Comparison of ENCODE assay signal across 19 cellular contexts in genomic region chr1:110047463-110047862, GRCh38. TPM values are rescaled to one million over a fixed set of nuclear protein-coding genes. Genes with fewer than 3 reads are reported as not detected.
DNase-seq lines count a peak whose midpoint lies in the region; ATAC-seq, FAIRE-seq and TF ChIP-seq lines count a peak whose summit lies in the region.
"Had no signal": no experiment of that assay in that cellular context is flagged by ENCODE, and none has a peak within 500 bp of the region (broad histone marks: within the 10 kb centered on the region; RNA-seq: fewer than 3 reads in every experiment).

No MANE protein-coding gene starts in this region.

- no peaks in the 10 kb centered on the region for H3K27me3 ChIP-seq in PC-9 (ENCODE audit: insufficient read depth, low read depth)
- no peaks in the 10 kb centered on the region for H3K27me3 ChIP-seq in K562 (ENCODE audit: control insufficient read depth in 2 of 2, insufficient read depth in 2 of 2, low read length in 2 of 2)
- H3K27me3 ChIP-seq in right lobe of liver, result no peaks in the 10 kb centered on the region
- H3K27me3 ChIP-seq in right atrium auricular region, result no peaks in the 10 kb centered on the region
- H3K27me3 ChIP-seq: BLaER1 had no signal

- TF ChIP-seq CTCF in PC-9 (conservative IDR thresholded peaks at IDR 0.05) (peak; percentile 38; the same call in 1 of the 2 replicates), K562 (IDR thresholded peaks at IDR 0.05 in 2 of 3, conservative IDR thresholded peaks at IDR 0.05 in 1 of 3; ENCODE audit: insufficient read depth in 2 of 3, low read depth in 1 of 3, low read length in 3 of 3) (peak; percentile 33 to 46 (median 35); a peak in 5 of 6 replicates), right lobe of liver (IDR thresholded peaks at IDR 0.05) (peak in 1 of 4 donors; percentile 17), right atrium auricular region (IDR thresholded peaks at IDR 0.05) (no peak)

- H3K27ac ChIP-seq in PC-9, result no peak overlapping the region
- H3K27ac ChIP-seq in K562 (ENCODE audit: extremely low read depth, low read depth, low read length), result no peak overlapping the region
- H3K27ac ChIP-seq in right lobe of liver, result no peak overlapping the region
- no peak overlapping the region for H3K27ac ChIP-seq in right atrium auricular region
- H3K27ac ChIP-seq: BLaER1, SK-N-MC had no signal

- no peak for TF ChIP-seq EP300 in K562 (IDR thresholded peaks at IDR 0.05; ENCODE audit: low read length)

- no TSS peak for BruUV-seq in PC-9 (replicated peaks; lab: Mats Ljungman, UMichigan)
- no TSS peak for BruUV-seq in K562 (replicated peaks; lab: Mats Ljungman, UMichigan)

- TF ChIP-seq RAD21 in K562 (CRISPR knock-in tag; conservative IDR thresholded peaks at IDR 0.05 in 1 of 2, IDR thresholded peaks at IDR 0.05 in 1 of 2), result peak in 1 of 2 experiments; percentile 22; a peak in 2 of 4 replicates

- no peak overlapping the region for H3K4me3 ChIP-seq in PC-9
- no peak overlapping the region for H3K4me3 ChIP-seq in K562
- no peak overlapping the region for H3K4me3 ChIP-seq in right lobe of liver
- no peak overlapping the region for H3K4me3 ChIP-seq in right atrium auricular region
- H3K4me3 ChIP-seq: BLaER1, SK-N-MC had no signal

- peaks cover 24% of the 10 kb centered on the region for H3F3A ChIP-seq in PC-9 (ENCODE audit: insufficient read depth, low read depth)

- DNase-seq in ELF-1 (ENCODE audit: low read depth, low spot score) (peak; percentile 17), PC-9 (no peak), K562 (ENCODE audit: extremely low read depth in 1 of 4, low spot score in 3 of 4) (no peak), right lobe of liver (no peak), right atrium auricular region (ENCODE audit: low spot score) (no peak), NCI-H82 treated with DMSO at 0.1 percent for 48 hours (lab: John Stamatoyannopoulos, UW; ENCODE audit: unreplicated experiment) (no peak), NCI-H774 (lab: John Stamatoyannopoulos, UW) (no peak)
- DNase-seq: H9, IMR-90, Kasumi-1, NCI-H1930, NCI-H2171, NCI-H446 had no signal

- H3K4me2 ChIP-seq in PC-9, result no peak overlapping the region
- no peak overlapping the region for H3K4me2 ChIP-seq in K562 (ENCODE audit: insufficient read depth, low read length)
- H3K4me2 ChIP-seq: BLaER1 had no signal

- in situ Hi-C loops in K562 (cut with MboI), result no loop called here

- no peaks in the 10 kb centered on the region for H3K9me3 ChIP-seq in PC-9 (ENCODE audit: insufficient read depth, low read depth)
- no peaks in the 10 kb centered on the region for H3K9me3 ChIP-seq in K562 (replicated peaks; ENCODE audit: control insufficient read depth, insufficient read depth, low read depth, low read length)
- H3K9me3 ChIP-seq in right lobe of liver, result no peaks in the 10 kb centered on the region
- H3K9me3 ChIP-seq in right atrium auricular region, result no peaks in the 10 kb centered on the region
- H3K9me3 ChIP-seq: BLaER1 had no signal

- H3K4me1 ChIP-seq in PC-9 (replicated peaks; ENCODE audit: insufficient read depth) (no peaks in the 10 kb centered on the region), K562 (replicated peaks in 1 of 2; ENCODE audit: control insufficient read depth in 2 of 2, insufficient read depth in 2 of 2, low read length in 2 of 2) (no peaks in the 10 kb centered on the region), right lobe of liver (peaks cover 0 to 18% (median 0%) of the 10 kb centered on the region in 4 donors), right atrium auricular region (peaks cover 0 to 18% of the 10 kb centered on the region in 2 donors)

- POLR2A ChIA-PET in PC-9 (lab: Charles Lee; ENCODE audit: unreplicated experiment), result no interaction called here
- POLR2A ChIA-PET in K562 (lab: Yijun Ruan, JAX), result interaction anchor here (1.0 to 18.1 kb wide), 3 partner anchors 11 to 70 kb away, joined by 3 to 200 read pairs (median 7); partner anchors contain the start of gene STRIP1

- ATAC-seq in K562 (peak; percentile 76), right lobe of liver (peak in 3 of 4 donors; percentile 23 to 50 (median 48))
- ATAC-seq: Right ventricle myocardium inferior had no signal

- no peak overlapping the region for H2AFZ ChIP-seq in PC-9
- H2AFZ ChIP-seq in K562 (ENCODE audit: low read depth, low read length), result no peak overlapping the region

- no peak overlapping the region for H3K9ac ChIP-seq in K562 (ENCODE audit: insufficient read depth in 1 of 2, low read depth in 2 of 2, low read length in 2 of 2)
- H3K9ac ChIP-seq: BLaER1 had no signal

- CTCF ChIA-PET in PC-9 (lab: Charles Lee), result interaction anchor here (0.6 kb wide), 1 partner anchor 119 kb away, joined by 3 read pairs; no protein-coding TSS in a partner anchor
- CTCF ChIA-PET in K562 (lab: Yijun Ruan, JAX; ENCODE audit: low intra/inter-chr PET ratio), result no interaction called here

- peaks cover 71% of the 10 kb centered on the region for H3K36me3 ChIP-seq in PC-9 (ENCODE audit: low read depth)
- H3K36me3 ChIP-seq in K562 (ENCODE audit: control insufficient read depth, insufficient read depth, low read length), result peaks cover 97% of the 10 kb centered on the region
- H3K36me3 ChIP-seq in right lobe of liver, result peaks cover 10 to 78% (median 39%) of the 10 kb centered on the region in 4 donors
- H3K36me3 ChIP-seq in right atrium auricular region, result peaks cover 96% of the 10 kb centered on the region

- 75% methylated on average over 3 of the region's 3 CpGs for WGBS in K562 (ENCODE audit: insufficient coverage, low coverage, missing lambda C conversion rate)
- WGBS in right lobe of liver (ENCODE audit: insufficient coverage, low coverage, low lambda C conversion rate, missing lambda C conversion rate), result 72% methylated on average over 3 of the region's 3 CpGs

- H3K9me2 ChIP-seq in PC-9 (ENCODE audit: insufficient read depth), result no peaks in the 10 kb centered on the region

- FAIRE-seq in K562 (lab: Jason Lieb, UNC), result no peak

- no peak for TF ChIP-seq POLR2A in K562 (conservative IDR thresholded peaks at IDR 0.05)
- TF ChIP-seq POLR2A in right lobe of liver (IDR thresholded peaks at IDR 0.05), result no peak

- H4K20me1 ChIP-seq in PC-9 (ENCODE audit: insufficient read depth) (no peaks in the 10 kb centered on the region), K562 (replicated peaks; ENCODE audit: control insufficient read depth, insufficient read depth, low read length) (no peaks in the 10 kb centered on the region)

- no peaks in the 10 kb centered on the region for H3K79me2 ChIP-seq in PC-9 (ENCODE audit: low read depth)
- H3K79me2 ChIP-seq in K562 (ENCODE audit: control insufficient read depth, insufficient read depth, low read length), result no peaks in the 10 kb centered on the region

- intact Hi-C loops in PC-9 (cut with micrococcal nuclease; ENCODE audit: unreplicated experiment), result no loop called here
- intact Hi-C loops in K562 (cut with micrococcal nuclease), result no loop called here
- intact Hi-C loops in right lobe of liver (cut with DNase I), result no loop called here

- no peaks in the 10 kb centered on the region for H3K9me1 ChIP-seq in K562 (ENCODE audit: control insufficient read depth, insufficient read depth, low read length)

RNA-seq across cellular contexts. Expression of gene STRIP1, which starts 13.0 kb away (rescaled TPM):
- total RNA-seq in PC-9 (2021), result 32.1 and 36.5 TPM in 2 replicates
- 216 and 291 TPM in 2 replicates for total RNA-seq in K562 (2011; cell fraction: chromatin; rRNA removed; ENCODE audit: low replicate concordance)
- 159 and 160 TPM in 2 replicates for total RNA-seq in K562 (2011; cell fraction: nucleolus; rRNA removed)
- 167 and 180 TPM in 2 replicates for total RNA-seq in K562 (2011; cell fraction: nucleoplasm; rRNA removed)
- total RNA-seq in K562 (2014; rRNA removed), result 34.2 and 40.1 TPM in 2 replicates
- total RNA-seq in K562 (2014; rRNA removed; fragmentation: Illumina TruSeq; extraction: Trizol), result 27.6 and 28.6 TPM in 2 replicates
- total RNA-seq in K562 (2015; rRNA removed; fragmentation: Illumina TruSeq; extraction: Trizol), result 29.0 and 30.6 TPM in 2 replicates
- total RNA-seq in K562 (2021), result 38.5 and 42.3 TPM in 2 replicates
- 32.6 and 32.8 TPM in 2 replicates for polyA plus RNA-seq in K562 (2011; rRNA removed)
- polyA plus RNA-seq in K562 (2011; cell fraction: cytosol; rRNA removed), result 20.9 and 23.7 TPM in 2 replicates
- polyA plus RNA-seq in K562 (2011; cell fraction: nucleus; rRNA removed), result 128 and 143 TPM in 2 replicates
- polyA plus RNA-seq in K562 (2012), result 23.1 and 25.5 TPM in 2 replicates
- polyA plus RNA-seq in K562 (2014; fragmentation: Illumina TruSeq; extraction: Trizol), result 30.6 and 32.2 TPM in 2 replicates
- 10 to 100 TPM in 1 of 2 experiments, 1 to 10 TPM in 1; 9.9 to 10.5 TPM for polyA plus RNA-seq in K562 (2014; fragmentation: Nextera tagmentation; extraction: Ambion mirVana)
- 30.4 and 32.0 TPM in 2 replicates for polyA plus RNA-seq in K562 (2014; rRNA removed)
- 51.3 and 51.8 TPM in 2 replicates for polyA minus RNA-seq in K562 (2011; rRNA and poly(A)+ RNA removed)
- 16.5 and 21.1 TPM in 2 replicates for polyA minus RNA-seq in K562 (2011; cell fraction: cytosol; rRNA and poly(A)+ RNA removed)
- 79.6 and 106 TPM in 2 replicates for polyA minus RNA-seq in K562 (2011; cell fraction: nucleus; rRNA and poly(A)+ RNA removed)
- 10 to 100 TPM in 5 of 6 experiments, 1 to 10 TPM in 1; 9.9 to 15.5 (median 12.4) TPM for total RNA-seq in right lobe of liver
- total RNA-seq in right atrium auricular region, result 10 to 100 TPM; 14.6 to 19.1 TPM

RNA-seq across cellular contexts. Expression of gene ALX3, which starts 23.0 kb away (rescaled TPM):
- total RNA-seq in PC-9 (2021), result not detected in 2 replicates
- total RNA-seq in K562 (2011; cell fraction: chromatin; rRNA removed; ENCODE audit: low replicate concordance), result not detected in 2 replicates
- not detected in 2 replicates for total RNA-seq in K562 (2011; cell fraction: nucleolus; rRNA removed)
- total RNA-seq in K562 (2011; cell fraction: nucleoplasm; rRNA removed), result not detected in 2 replicates
- not detected in 2 replicates for total RNA-seq in K562 (2014; rRNA removed)
- not detected in 2 replicates for total RNA-seq in K562 (2014; rRNA removed; fragmentation: Illumina TruSeq; extraction: Trizol)
- total RNA-seq in K562 (2015; rRNA removed; fragmentation: Illumina TruSeq; extraction: Trizol), result not detected in 2 replicates
- not detected in 2 replicates for total RNA-seq in K562 (2021)
- not detected in 2 replicates for polyA plus RNA-seq in K562 (2011; rRNA removed)
- not detected in 2 replicates for polyA plus RNA-seq in K562 (2011; cell fraction: cytosol; rRNA removed)
- polyA plus RNA-seq in K562 (2011; cell fraction: nucleus; rRNA removed), result not detected in 2 replicates
- polyA plus RNA-seq in K562 (2012), result not detected in 2 replicates
- not detected in 2 replicates for polyA plus RNA-seq in K562 (2014; fragmentation: Illumina TruSeq; extraction: Trizol)
- not detected for polyA plus RNA-seq in K562 (2014; fragmentation: Nextera tagmentation; extraction: Ambion mirVana)
- not detected in 2 replicates for polyA plus RNA-seq in K562 (2014; rRNA removed)
- not detected in 2 replicates for polyA minus RNA-seq in K562 (2011; rRNA and poly(A)+ RNA removed)
- not detected in 2 replicates for polyA minus RNA-seq in K562 (2011; cell fraction: cytosol; rRNA and poly(A)+ RNA removed)
- not detected in 2 replicates for polyA minus RNA-seq in K562 (2011; cell fraction: nucleus; rRNA and poly(A)+ RNA removed)
- total RNA-seq in right lobe of liver, result not detected
- not detected for total RNA-seq in right atrium auricular region
- total RNA-seq: H9; HT-29; IMR-90; Right ventricle myocardium inferior; T-helper 1 cell treated with Interleukin-12 subunit alpha and Interleukin-12 subunit beta and Interleukin-4 antibody, amounts not matched to agents 30 ng/mL and 1 ng/mL, for 36 hours had no signal
- polyA plus RNA-seq: AG04450, IMR-90 had no signal

Comparison
In these comparisons a context has a peak if more than half of its experiments do, and no peak if none do; other contexts are left out.
1. CTCF ChIP-seq: peak in PC-9 (single experiment) and K562 (3 of 3); none in right atrium auricular region (0 of 2).